1 cellular context compared by ENCODE assay signal in the genomic region with DNA sequence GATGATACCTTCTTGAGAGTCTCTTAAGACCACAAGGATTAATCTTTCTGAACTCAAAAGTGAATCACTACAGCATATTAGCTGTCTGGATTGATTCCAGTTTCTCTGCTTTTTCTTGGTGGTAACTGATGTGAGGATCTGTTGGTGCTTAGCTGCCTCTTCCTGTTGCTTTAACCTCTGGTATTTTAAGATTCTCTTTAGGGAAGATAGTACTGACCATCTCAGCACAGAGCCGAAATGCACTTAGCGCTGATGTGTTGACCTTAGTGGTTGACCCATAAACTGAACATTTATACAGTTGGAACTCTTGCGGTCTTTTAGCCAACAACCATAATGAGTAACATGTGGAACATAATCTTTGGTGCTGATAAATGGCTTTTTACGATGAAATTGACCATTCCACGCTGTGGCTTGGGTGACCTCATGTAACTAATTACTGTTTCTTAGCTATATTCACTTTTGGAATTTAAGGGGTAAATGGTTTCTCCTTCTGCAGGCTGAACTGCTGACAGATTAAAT.
TF ChIP-seq lines count a peak whose summit lies in the region.

No MANE protein-coding gene starts in this region.

TF ChIP-seq in HEK293, 187 proteins besides CTCF, POLR2A, EP300 and RAD21 (continued from another document and continues in another):
- TF ChIP-seq PATZ1 (tag by site-specific recombination; IDR thresholded peaks at IDR 0.05), result no peak
- peak; percentile 61; the same call in 1 of the 2 replicates for TF ChIP-seq KLF16 (tag by site-specific recombination; IDR thresholded peaks at IDR 0.05)
- TF ChIP-seq GLIS1 (tag by site-specific recombination; IDR thresholded peaks at IDR 0.05), result no peak
- TF ChIP-seq ZFP41 (tag by site-specific recombination; IDR thresholded peaks at IDR 0.05; ENCODE audit: borderline replicate concordance), result no peak
- no peak for TF ChIP-seq ZNF19 (tag by site-specific recombination; IDR thresholded peaks at IDR 0.05; ENCODE audit: low read depth)
- TF ChIP-seq ZNF843 (tag by site-specific recombination; IDR thresholded peaks at IDR 0.05), result peak; percentile 97
- TF ChIP-seq, protein P1, sequence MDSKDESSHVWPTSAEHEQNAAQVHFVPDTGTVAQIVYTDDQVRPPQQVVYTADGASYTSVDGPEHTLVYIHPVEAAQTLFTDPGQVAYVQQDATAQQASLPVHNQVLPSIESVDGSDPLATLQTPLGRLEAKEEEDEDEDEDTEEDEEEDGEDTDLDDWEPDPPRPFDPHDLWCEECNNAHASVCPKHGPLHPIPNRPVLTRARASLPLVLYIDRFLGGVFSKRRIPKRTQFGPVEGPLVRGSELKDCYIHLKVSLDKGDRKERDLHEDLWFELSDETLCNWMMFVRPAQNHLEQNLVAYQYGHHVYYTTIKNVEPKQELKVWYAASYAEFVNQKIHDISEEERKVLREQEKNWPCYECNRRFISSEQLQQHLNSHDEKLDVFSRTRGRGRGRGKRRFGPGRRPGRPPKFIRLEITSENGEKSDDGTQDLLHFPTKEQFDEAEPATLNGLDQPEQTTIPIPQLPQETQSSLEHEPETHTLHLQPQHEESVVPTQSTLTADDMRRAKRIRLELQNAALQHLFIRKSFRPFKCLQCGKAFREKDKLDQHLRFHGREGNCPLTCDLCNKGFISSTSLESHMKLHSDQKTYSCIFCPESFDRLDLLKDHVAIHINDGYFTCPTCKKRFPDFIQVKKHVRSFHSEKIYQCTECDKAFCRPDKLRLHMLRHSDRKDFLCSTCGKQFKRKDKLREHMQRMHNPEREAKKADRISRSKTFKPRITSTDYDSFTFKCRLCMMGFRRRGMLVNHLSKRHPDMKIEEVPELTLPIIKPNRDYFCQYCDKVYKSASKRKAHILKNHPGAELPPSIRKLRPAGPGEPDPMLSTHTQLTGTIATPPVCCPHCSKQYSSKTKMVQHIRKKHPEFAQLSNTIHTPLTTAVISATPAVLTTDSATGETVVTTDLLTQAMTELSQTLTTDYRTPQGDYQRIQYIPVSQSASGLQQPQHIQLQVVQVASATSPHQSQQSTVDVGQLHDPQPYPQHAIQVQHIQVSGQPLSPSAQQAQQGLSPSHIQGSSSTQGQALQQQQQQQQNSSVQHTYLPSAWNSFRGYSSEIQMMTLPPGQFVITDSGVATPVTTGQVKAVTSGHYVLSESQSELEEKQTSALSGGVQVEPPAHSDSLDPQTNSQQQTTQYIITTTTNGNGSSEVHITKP (tag by site-specific recombination; IDR thresholded peaks at IDR 0.05), result peak; percentile 85
- TF ChIP-seq ZNF302 (tag by site-specific recombination; IDR thresholded peaks at IDR 0.05; ENCODE audit: low read depth), result no peak
- TF ChIP-seq, protein P2, sequence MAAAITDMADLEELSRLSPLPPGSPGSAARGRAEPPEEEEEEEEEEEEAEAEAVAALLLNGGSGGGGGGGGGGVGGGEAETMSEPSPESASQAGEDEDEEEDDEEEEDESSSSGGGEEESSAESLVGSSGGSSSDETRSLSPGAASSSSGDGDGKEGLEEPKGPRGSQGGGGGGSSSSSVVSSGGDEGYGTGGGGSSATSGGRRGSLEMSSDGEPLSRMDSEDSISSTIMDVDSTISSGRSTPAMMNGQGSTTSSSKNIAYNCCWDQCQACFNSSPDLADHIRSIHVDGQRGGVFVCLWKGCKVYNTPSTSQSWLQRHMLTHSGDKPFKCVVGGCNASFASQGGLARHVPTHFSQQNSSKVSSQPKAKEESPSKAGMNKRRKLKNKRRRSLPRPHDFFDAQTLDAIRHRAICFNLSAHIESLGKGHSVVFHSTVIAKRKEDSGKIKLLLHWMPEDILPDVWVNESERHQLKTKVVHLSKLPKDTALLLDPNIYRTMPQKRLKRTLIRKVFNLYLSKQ (tag by site-specific recombination; IDR thresholded peaks at IDR 0.05; ENCODE audit: borderline replicate concordance), result no peak
- TF ChIP-seq ZNF701 (tag by site-specific recombination; IDR thresholded peaks at IDR 0.05), result no peak
- no peak for TF ChIP-seq ZNF514 (tag by site-specific recombination; IDR thresholded peaks at IDR 0.05)
- peak; percentile 85; the same call in 1 of the 2 replicates for TF ChIP-seq TRIM28 (IDR thresholded peaks at IDR 0.05; ENCODE audit: borderline replicate concordance, low read length)
- peak; percentile 57 for TF ChIP-seq WT1 (tag by site-specific recombination; IDR thresholded peaks at IDR 0.05)
- TF ChIP-seq ZNF600 (tag by site-specific recombination; IDR thresholded peaks at IDR 0.05), result no peak
- TF ChIP-seq ZNF266 (tag by site-specific recombination; IDR thresholded peaks at IDR 0.05; ENCODE audit: low read depth), result no peak
- TF ChIP-seq ZNF837 (tag by site-specific recombination; IDR thresholded peaks at IDR 0.05), result no peak
- no peak for TF ChIP-seq ZNF677 (tag by site-specific recombination; IDR thresholded peaks at IDR 0.05)
- TF ChIP-seq, protein P3, sequence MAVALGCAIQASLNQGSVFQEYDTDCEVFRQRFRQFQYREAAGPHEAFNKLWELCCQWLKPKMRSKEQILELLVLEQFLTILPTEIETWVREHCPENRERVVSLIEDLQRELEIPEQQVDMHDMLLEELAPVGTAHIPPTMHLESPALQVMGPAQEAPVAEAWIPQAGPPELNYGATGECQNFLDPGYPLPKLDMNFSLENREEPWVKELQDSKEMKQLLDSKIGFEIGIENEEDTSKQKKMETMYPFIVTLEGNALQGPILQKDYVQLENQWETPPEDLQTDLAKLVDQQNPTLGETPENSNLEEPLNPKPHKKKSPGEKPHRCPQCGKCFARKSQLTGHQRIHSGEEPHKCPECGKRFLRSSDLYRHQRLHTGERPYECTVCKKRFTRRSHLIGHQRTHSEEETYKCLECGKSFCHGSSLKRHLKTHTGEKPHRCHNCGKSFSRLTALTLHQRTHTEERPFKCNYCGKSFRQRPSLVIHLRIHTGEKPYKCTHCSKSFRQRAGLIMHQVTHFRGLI (tag by site-specific recombination; IDR thresholded peaks at IDR 0.05), result no peak
- no peak for TF ChIP-seq ZNF362 (tag by site-specific recombination; IDR thresholded peaks at IDR 0.05)
- TF ChIP-seq ZNF366 (tag by site-specific recombination; conservative IDR thresholded peaks at IDR 0.05), result peak; percentile 92
- TF ChIP-seq ZSCAN23 (tag by site-specific recombination; IDR thresholded peaks at IDR 0.05), result no peak
- TF ChIP-seq ZNF670 (tag by site-specific recombination; IDR thresholded peaks at IDR 0.05; ENCODE audit: low read depth), result no peak
- TF ChIP-seq, protein P4, sequence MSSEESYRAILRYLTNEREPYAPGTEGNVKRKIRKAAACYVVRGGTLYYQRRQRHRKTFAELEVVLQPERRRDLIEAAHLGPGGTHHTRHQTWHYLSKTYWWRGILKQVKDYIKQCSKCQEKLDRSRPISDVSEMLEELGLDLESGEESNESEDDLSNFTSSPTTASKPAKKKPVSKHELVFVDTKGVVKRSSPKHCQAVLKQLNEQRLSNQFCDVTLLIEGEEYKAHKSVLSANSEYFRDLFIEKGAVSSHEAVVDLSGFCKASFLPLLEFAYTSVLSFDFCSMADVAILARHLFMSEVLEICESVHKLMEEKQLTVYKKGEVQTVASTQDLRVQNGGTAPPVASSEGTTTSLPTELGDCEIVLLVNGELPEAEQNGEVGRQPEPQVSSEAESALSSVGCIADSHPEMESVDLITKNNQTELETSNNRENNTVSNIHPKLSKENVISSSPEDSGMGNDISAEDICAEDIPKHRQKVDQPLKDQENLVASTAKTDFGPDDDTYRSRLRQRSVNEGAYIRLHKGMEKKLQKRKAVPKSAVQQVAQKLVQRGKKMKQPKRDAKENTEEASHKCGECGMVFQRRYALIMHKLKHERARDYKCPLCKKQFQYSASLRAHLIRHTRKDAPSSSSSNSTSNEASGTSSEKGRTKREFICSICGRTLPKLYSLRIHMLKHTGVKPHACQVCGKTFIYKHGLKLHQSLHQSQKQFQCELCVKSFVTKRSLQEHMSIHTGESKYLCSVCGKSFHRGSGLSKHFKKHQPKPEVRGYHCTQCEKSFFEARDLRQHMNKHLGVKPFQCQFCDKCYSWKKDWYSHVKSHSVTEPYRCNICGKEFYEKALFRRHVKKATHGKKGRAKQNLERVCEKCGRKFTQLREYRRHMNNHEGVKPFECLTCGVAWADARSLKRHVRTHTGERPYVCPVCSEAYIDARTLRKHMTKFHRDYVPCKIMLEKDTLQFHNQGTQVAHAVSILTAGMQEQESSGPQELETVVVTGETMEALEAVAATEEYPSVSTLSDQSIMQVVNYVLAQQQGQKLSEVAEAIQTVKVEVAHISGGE (tag by site-specific recombination; conservative IDR thresholded peaks at IDR 0.05; ENCODE audit: low read depth), result no peak
- TF ChIP-seq ZFP37 (tag by site-specific recombination; IDR thresholded peaks at IDR 0.05), result 0 out of 2 replicates have a peak, but pooled peaks have one; percentile 25
- no peak for TF ChIP-seq ZNF155 (tag by site-specific recombination; IDR thresholded peaks at IDR 0.05)
- TF ChIP-seq ZBTB6 (tag by site-specific recombination; IDR thresholded peaks at IDR 0.05), result no peak
- TF ChIP-seq SCRT1 (tag by site-specific recombination; IDR thresholded peaks at IDR 0.05; ENCODE audit: borderline replicate concordance), result peak; percentile 50; the same call in 1 of the 2 replicates
- TF ChIP-seq ZNF585B (tag by site-specific recombination; IDR thresholded peaks at IDR 0.05), result no peak
- TF ChIP-seq ZNF391 (tag by site-specific recombination; IDR thresholded peaks at IDR 0.05; ENCODE audit: borderline replicate concordance, low read depth), result no peak
- TF ChIP-seq ZNF18 (tag by site-specific recombination; IDR thresholded peaks at IDR 0.05), result peak; percentile 62; the same call in 1 of the 2 replicates
- no peak for TF ChIP-seq ZBTB7A (tag by site-specific recombination; IDR thresholded peaks at IDR 0.05; ENCODE audit: low read depth)
- no peak for TF ChIP-seq BCL11A (tag by site-specific recombination; IDR thresholded peaks at IDR 0.05; ENCODE audit: low read depth)
- TF ChIP-seq, protein P5, sequence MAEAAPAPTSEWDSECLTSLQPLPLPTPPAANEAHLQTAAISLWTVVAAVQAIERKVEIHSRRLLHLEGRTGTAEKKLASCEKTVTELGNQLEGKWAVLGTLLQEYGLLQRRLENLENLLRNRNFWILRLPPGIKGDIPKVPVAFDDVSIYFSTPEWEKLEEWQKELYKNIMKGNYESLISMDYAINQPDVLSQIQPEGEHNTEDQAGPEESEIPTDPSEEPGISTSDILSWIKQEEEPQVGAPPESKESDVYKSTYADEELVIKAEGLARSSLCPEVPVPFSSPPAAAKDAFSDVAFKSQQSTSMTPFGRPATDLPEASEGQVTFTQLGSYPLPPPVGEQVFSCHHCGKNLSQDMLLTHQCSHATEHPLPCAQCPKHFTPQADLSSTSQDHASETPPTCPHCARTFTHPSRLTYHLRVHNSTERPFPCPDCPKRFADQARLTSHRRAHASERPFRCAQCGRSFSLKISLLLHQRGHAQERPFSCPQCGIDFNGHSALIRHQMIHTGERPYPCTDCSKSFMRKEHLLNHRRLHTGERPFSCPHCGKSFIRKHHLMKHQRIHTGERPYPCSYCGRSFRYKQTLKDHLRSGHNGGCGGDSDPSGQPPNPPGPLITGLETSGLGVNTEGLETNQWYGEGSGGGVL (tag by site-specific recombination; IDR thresholded peaks at IDR 0.05), result no peak
- no peak for TF ChIP-seq ZNF558 (tag by site-specific recombination; IDR thresholded peaks at IDR 0.05)
- TF ChIP-seq ZNF792 (tag by site-specific recombination; IDR thresholded peaks at IDR 0.05), result 0 out of 2 replicates have a peak, but pooled peaks have one; percentile 12
- 0 out of 2 replicates have a peak, but pooled peaks have one; percentile 20 for TF ChIP-seq ZBTB17 (tag by site-specific recombination; IDR thresholded peaks at IDR 0.05)
- TF ChIP-seq TCF7L2 (IDR thresholded peaks at IDR 0.05; ENCODE audit: borderline replicate concordance, low read depth, low read length), result peak; percentile 26; the same call in 1 of the 2 replicates
- no peak for TF ChIP-seq ZNF292 (tag by site-specific recombination; IDR thresholded peaks at IDR 0.05; ENCODE audit: borderline replicate concordance, low read depth)
- no peak for TF ChIP-seq ZNF175 (tag by site-specific recombination; IDR thresholded peaks at IDR 0.05)
- no peak for TF ChIP-seq ZSCAN16 (tag by site-specific recombination; IDR thresholded peaks at IDR 0.05)
- no peak for TF ChIP-seq KLF1 (tag by site-specific recombination; IDR thresholded peaks at IDR 0.05)
- no peak for TF ChIP-seq ZNF354C (tag by site-specific recombination; IDR thresholded peaks at IDR 0.05; ENCODE audit: borderline replicate concordance, low read depth)
